26 cellular contexts compared by ENCODE assay signal in the genomic region with DNA sequence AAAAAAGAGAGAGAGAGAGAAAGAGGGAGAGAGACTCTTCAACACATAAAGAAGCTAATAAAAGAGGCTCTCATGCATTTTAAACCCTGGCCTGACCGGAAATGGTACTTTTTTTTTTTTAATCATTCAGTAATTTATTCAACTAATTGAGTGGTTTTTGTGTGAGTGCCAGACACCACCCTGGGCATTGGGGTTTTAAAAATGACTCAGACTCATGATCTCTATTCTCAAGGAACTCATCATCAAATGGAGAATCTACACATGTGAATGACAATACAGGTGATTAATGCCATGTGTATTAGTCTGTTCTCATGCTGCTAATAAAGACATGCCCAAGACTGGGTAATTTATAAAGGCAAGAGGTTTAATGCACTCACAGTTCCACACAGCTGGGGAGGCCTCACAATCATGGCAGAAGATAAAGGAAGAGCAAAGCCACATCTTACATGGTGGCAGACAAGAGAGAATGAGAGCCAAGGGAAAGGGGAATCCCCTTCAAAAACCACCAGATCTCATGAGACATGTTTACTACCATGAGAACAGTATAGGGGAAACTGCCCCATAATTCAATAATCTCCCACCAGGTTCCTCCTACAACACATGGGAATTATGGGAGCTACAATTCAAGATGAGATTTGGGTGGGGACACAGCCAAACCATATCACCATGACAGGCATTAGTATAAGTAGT.
"Had no signal": no experiment of that assay in that cellular context is flagged by ENCODE, and none has a peak within 500 bp of the region (broad histone marks: within the 10 kb centered on the region; RNA-seq: fewer than 3 reads in every experiment).

No MANE protein-coding gene starts in this region.

- H3K4me3 ChIP-seq: gastrocnemius medialis, heart right ventricle, left ventricle myocardium inferior, lower lobe of right lung, psoas muscle, right lobe of liver, testis, tibial nerve, upper lobe of right lung, vagina had no signal

- H3K27me3 ChIP-seq: gastrocnemius medialis, heart right ventricle, neutrophil, right lobe of liver, testis, tibial nerve, upper lobe of right lung, vagina had no signal

- DNase-seq: effector memory CD8-positive, alpha-beta T cell; gastrocnemius medialis; heart right ventricle; hypothalamus; left cardiac atrium; left ventricle myocardium inferior; lower lobe of right lung; mesenchymal stem cell; midbrain; psoas muscle; retina; right lobe of liver; stimulated activated CD4-positive, alpha-beta T cell treated with anti-CD3 and anti-CD28 coated beads, Interleukin-4, amount 100 ng/mL, for 1 hour; stimulated activated CD8-positive, alpha-beta memory T cell treated with anti-CD3 and anti-CD28 coated beads, Interleukin-4, amount 100 ng/mL, for 48 hours; testis; upper lobe of right lung had no signal

- ATAC-seq: effector memory CD8-positive, alpha-beta T cell; gastrocnemius medialis; lower lobe of right lung; psoas muscle; right lobe of liver; stimulated activated effector memory CD8-positive, alpha-beta T cell treated with anti-CD3 and anti-CD28 coated beads, Interleukin-12 subunit alpha, Interleukin-12 subunit beta, amount 100 ng/mL, for 72 hours; upper lobe of right lung had no signal

- H3K27me3 Mint-ChIP-seq: stimulated activated naive CD8-positive, alpha-beta T cell treated with anti-CD3 and anti-CD28 coated beads, Interleukin-15, Interleukin-2, amounts not matched to agents 100 ng/mL and 50 ng/mL, for 24 hours had no signal

- H3K9me3 ChIP-seq: gastrocnemius medialis, lower lobe of right lung, neutrophil, psoas muscle, right lobe of liver, testis, upper lobe of right lung, vagina had no signal

- H3K27ac Mint-ChIP-seq: dendritic cell treated with granulocyte-macrophage colony-stimulating factor and Interleukin-4, amounts not matched to agents 40 ng/mL and 50 ng/mL, for 4 days; effector memory CD8-positive, alpha-beta T cell; stimulated activated effector memory CD8-positive, alpha-beta T cell treated with anti-CD3 and anti-CD28 coated beads, Interleukin-12 subunit alpha, Interleukin-12 subunit beta, amount 100 ng/mL, for 72 hours; stimulated activated naive CD8-positive, alpha-beta T cell treated with anti-CD3 and anti-CD28 coated beads, Interleukin-15, Interleukin-2, amounts not matched to agents 100 ng/mL and 50 ng/mL, for 24 hours had no signal

- H3K27ac ChIP-seq: epithelial cell of prostate, gastrocnemius medialis, heart right ventricle, left ventricle myocardium inferior, lower lobe of right lung, neutrophil, psoas muscle, right lobe of liver, testis, tibial nerve, upper lobe of right lung, vagina had no signal

- H3K4me3 Mint-ChIP-seq: dendritic cell treated with granulocyte-macrophage colony-stimulating factor and Interleukin-4, amounts not matched to agents 40 ng/mL and 50 ng/mL, for 4 days; effector memory CD8-positive, alpha-beta T cell; nephron; stimulated activated effector memory CD8-positive, alpha-beta T cell treated with anti-CD3 and anti-CD28 coated beads, Interleukin-12 subunit alpha, Interleukin-12 subunit beta, amount 100 ng/mL, for 72 hours; stimulated activated naive CD8-positive, alpha-beta T cell treated with anti-CD3 and anti-CD28 coated beads, Interleukin-15, Interleukin-2, amounts not matched to agents 100 ng/mL and 50 ng/mL, for 24 hours had no signal

- H3K4me1 ChIP-seq: gastrocnemius medialis, lower lobe of right lung, psoas muscle, right lobe of liver, testis had no signal

- FAIRE-seq: colon, islet of Langerhans had no signal

- H3K36me3 ChIP-seq: gastrocnemius medialis, heart right ventricle, left ventricle myocardium inferior, lower lobe of right lung, neutrophil, right lobe of liver, tibial nerve, upper lobe of right lung, vagina had no signal
